1 cellular context compared by ENCODE assay signal in the genomic region with DNA sequence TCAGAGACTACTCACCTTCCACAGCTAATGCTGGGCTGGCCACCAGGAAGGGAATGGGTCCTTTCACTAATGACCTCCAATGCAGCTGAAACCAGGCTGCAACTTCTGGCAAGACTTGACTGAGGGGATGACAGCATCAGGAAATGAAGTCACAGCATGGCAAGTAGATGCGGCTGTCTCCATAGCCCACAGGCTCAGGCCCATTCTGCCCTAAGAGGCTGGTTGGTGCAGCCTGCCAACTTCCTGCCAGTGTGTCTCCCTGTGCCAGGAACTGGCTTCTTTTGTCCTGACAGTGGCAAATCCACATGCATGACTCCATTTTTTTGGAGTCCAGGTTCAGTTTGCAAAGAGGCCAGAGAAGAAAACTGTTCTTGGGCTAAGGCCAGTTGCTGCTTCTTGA.
TF ChIP-seq lines count a peak whose summit lies in the region.

No MANE protein-coding gene starts in this region.

TF ChIP-seq in SK-N-SH, 30 proteins besides CTCF, POLR2A, EP300 and RAD21 (continued from another document):
- TF ChIP-seq, protein P1, sequence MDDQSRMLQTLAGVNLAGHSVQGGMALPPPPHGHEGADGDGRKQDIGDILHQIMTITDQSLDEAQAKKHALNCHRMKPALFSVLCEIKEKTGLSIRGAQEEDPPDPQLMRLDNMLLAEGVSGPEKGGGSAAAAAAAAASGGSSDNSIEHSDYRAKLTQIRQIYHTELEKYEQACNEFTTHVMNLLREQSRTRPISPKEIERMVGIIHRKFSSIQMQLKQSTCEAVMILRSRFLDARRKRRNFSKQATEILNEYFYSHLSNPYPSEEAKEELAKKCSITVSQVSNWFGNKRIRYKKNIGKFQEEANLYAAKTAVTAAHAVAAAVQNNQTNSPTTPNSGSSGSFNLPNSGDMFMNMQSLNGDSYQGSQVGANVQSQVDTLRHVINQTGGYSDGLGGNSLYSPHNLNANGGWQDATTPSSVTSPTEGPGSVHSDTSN (IDR thresholded peaks at IDR 0.05): no peak
- no peak for TF ChIP-seq GABPA (IDR thresholded peaks at IDR 0.05; ENCODE audit: low read depth)
- TF ChIP-seq, protein P2, sequence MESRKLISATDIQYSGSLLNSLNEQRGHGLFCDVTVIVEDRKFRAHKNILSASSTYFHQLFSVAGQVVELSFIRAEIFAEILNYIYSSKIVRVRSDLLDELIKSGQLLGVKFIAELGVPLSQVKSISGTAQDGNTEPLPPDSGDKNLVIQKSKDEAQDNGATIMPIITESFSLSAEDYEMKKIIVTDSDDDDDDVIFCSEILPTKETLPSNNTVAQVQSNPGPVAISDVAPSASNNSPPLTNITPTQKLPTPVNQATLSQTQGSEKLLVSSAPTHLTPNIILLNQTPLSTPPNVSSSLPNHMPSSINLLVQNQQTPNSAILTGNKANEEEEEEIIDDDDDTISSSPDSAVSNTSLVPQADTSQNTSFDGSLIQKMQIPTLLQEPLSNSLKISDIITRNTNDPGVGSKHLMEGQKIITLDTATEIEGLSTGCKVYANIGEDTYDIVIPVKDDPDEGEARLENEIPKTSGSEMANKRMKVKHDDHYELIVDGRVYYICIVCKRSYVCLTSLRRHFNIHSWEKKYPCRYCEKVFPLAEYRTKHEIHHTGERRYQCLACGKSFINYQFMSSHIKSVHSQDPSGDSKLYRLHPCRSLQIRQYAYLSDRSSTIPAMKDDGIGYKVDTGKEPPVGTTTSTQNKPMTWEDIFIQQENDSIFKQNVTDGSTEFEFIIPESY (IDR thresholded peaks at IDR 0.05; ENCODE audit: borderline replicate concordance, low read depth): no peak
- no peak for TF ChIP-seq SMC3 (IDR thresholded peaks at IDR 0.05; ENCODE audit: low read depth, low read length)
- TF ChIP-seq GATA2 (CRISPR knock-in tag; IDR thresholded peaks at IDR 0.05): no peak
- TF ChIP-seq, protein P3, sequence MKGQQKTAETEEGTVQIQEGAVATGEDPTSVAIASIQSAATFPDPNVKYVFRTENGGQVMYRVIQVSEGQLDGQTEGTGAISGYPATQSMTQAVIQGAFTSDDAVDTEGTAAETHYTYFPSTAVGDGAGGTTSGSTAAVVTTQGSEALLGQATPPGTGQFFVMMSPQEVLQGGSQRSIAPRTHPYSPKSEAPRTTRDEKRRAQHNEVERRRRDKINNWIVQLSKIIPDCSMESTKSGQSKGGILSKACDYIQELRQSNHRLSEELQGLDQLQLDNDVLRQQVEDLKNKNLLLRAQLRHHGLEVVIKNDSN (IDR thresholded peaks at IDR 0.05; ENCODE audit: borderline replicate concordance, low read depth): no peak
- TF ChIP-seq, protein P4, sequence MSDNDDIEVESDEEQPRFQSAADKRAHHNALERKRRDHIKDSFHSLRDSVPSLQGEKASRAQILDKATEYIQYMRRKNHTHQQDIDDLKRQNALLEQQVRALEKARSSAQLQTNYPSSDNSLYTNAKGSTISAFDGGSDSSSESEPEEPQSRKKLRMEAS (IDR thresholded peaks at IDR 0.05; ENCODE audit: low read depth): no peak
- TF ChIP-seq TCF12 (IDR thresholded peaks at IDR 0.05): no peak
- TF ChIP-seq RFX5 (IDR thresholded peaks at IDR 0.05; ENCODE audit: low read length): no peak
TF ChIP-seq in SK-N-SH: peak in this region for 0.
